ENCODE assay signal across 17 cellular contexts in genomic region chr21:27674037-27674436, GRCh38.
DNase-seq lines count a peak whose midpoint lies in the region; TF ChIP-seq lines count a peak whose summit lies in the region.
"Had no signal": no experiment of that assay in that cellular context is flagged by ENCODE, and none has a peak within 500 bp of the region (broad histone marks: within the 10 kb centered on the region; RNA-seq: fewer than 3 reads in every experiment).

No MANE protein-coding gene starts in this region.

- H3K36me3 Mint-ChIP-seq in HFFc6 (ENCODE audit: low read depth) = no peaks in the 10 kb centered on the region
- H3K36me3 Mint-ChIP-seq: IgD-negative memory B cell had no signal

- TF ChIP-seq POLR2A in esophagus muscularis mucosa (IDR thresholded peaks at IDR 0.05; ENCODE audit: low read depth) = no peak

- H3K27me3 ChIP-seq in AG04450 (ENCODE audit: control insufficient read depth, insufficient read depth, low read length) (no peaks in the 10 kb centered on the region), esophagus muscularis mucosa (no peaks in the 10 kb centered on the region), colonic mucosa (no peaks in the 10 kb centered on the region)
- H3K27me3 ChIP-seq: ovary had no signal

- no peaks in the 10 kb centered on the region for H3K27me3 Mint-ChIP-seq in HFFc6 (ENCODE audit: insufficient read depth)
- H3K27me3 Mint-ChIP-seq: central memory CD8-positive, alpha-beta T cell; IgD-negative memory B cell had no signal

- no peaks in the 10 kb centered on the region; the same call in none of the 2 replicates for H3K9me3 ChIP-seq in AG04450 (ENCODE audit: control insufficient read depth, insufficient read depth, low read length)
- no peaks in the 10 kb centered on the region for H3K9me3 ChIP-seq in esophagus muscularis mucosa
- no peaks in the 10 kb centered on the region for H3K9me3 ChIP-seq in colonic mucosa
- H3K9me3 ChIP-seq: ovary had no signal

- peaks cover 0 to 8% (median 0%) of the 10 kb centered on the region in 4 donors for H3K4me1 ChIP-seq in esophagus muscularis mucosa
- no peaks in the 10 kb centered on the region for H3K4me1 ChIP-seq in colonic mucosa

- peaks cover 21% of the 10 kb centered on the region for H3K4me1 Mint-ChIP-seq in HFFc6 (ENCODE audit: low read depth)
- H3K4me1 Mint-ChIP-seq: central memory CD8-positive, alpha-beta T cell; IgD-negative memory B cell had no signal

- H3K27ac ChIP-seq in AG04450 (ENCODE audit: low read depth, low read length) = no peak overlapping the region
- no peak overlapping the region for H3K27ac ChIP-seq in esophagus muscularis mucosa (replicated peaks in 1 of 4)
- no peak overlapping the region for H3K27ac ChIP-seq in colonic mucosa
- H3K27ac ChIP-seq: ovary had no signal

- POLR2A ChIA-PET in AG04450 (lab: Yijun Ruan, JAX) = no interaction called here

- H3K27ac Mint-ChIP-seq in HFFc6 = peak overlapping the region; percentile 72
- H3K27ac Mint-ChIP-seq: IgD-negative memory B cell had no signal

- no peak overlapping the region for H3K9ac ChIP-seq in colonic mucosa (ENCODE audit: low read depth in 2 of 2, low read length in 2 of 2)

- WGBS in esophagus muscularis mucosa = 80% methylated on average over 3 of the region's 3 CpGs

- DNase-seq in AG04450 (ENCODE audit: low read depth, low spot score) (peak; percentile 42), HFFc6 (peak; percentile 90), astrocyte of the hippocampus (ENCODE audit: low read depth, low spot score) (peak; percentile 58), hepatic stellate cell (ENCODE audit: low spot score) (peak; percentile 53), T-helper 9 cell (no peak), esophagus muscularis mucosa (ENCODE audit: extremely low spot score) (no peak), NCI-H128 (lab: John Stamatoyannopoulos, UW; ENCODE audit: unreplicated experiment) (no peak), colonic mucosa (no peak)
- DNase-seq: activated CD8-positive, alpha-beta memory T cell treated with anti-CD3 and anti-CD28 coated beads for 24 hours; activated gamma-delta T cell treated with Interleukin-2 at 50 U/mL for 16 hours; mesendoderm; NCI-H1436 treated with DMSO at 0.1 percent for 48 hours; NCI-H69; ovary; SIG-M5 had no signal

- H3K4me3 Mint-ChIP-seq in HFFc6 = 0 out of 2 replicates have a peak overlapping the region, but pooled peaks have one; percentile 4
- H3K4me3 Mint-ChIP-seq: central memory CD8-positive, alpha-beta T cell; IgD-negative memory B cell had no signal

- CTCF ChIA-PET in AG04450 (lab: Charles Lee) = no interaction called here

- no peak for TF ChIP-seq EP300 in esophagus muscularis mucosa (IDR thresholded peaks at IDR 0.05)

- intact Hi-C loops in esophagus muscularis mucosa (cut with DNase I) = no loop called here
- intact Hi-C loops in colonic mucosa (cut with DNase I) = no loop called here

- TF ChIP-seq CTCF in AG04450 (IDR thresholded peaks at IDR 0.05; ENCODE audit: low read depth, low read length) (no peak), HFFc6 (IDR thresholded peaks at IDR 0.05) (no peak), esophagus muscularis mucosa (IDR thresholded peaks at IDR 0.05) (no peak), colonic mucosa (IDR thresholded peaks at IDR 0.05) (no peak)

- no peaks in the 10 kb centered on the region for H3K9me3 Mint-ChIP-seq in HFFc6

- H3K4me3 ChIP-seq in AG04450 (ENCODE audit: low read depth, low read length) (no peak overlapping the region), esophagus muscularis mucosa (no peak overlapping the region), colonic mucosa (no peak overlapping the region)
- H3K4me3 ChIP-seq: ovary had no signal

- no peaks in the 10 kb centered on the region for H3K36me3 ChIP-seq in esophagus muscularis mucosa
- no peaks in the 10 kb centered on the region for H3K36me3 ChIP-seq in colonic mucosa
- H3K36me3 ChIP-seq: ovary had no signal

Comparison
In these comparisons a context has a peak if more than half of its experiments do, and no peak if none do; other contexts are left out.
1. DNase-seq: peak in AG04450 (single experiment), HFFc6 (single experiment), astrocyte of the hippocampus (single experiment) and hepatic stellate cell (single experiment); none in T-helper 9 cell (single experiment), esophagus muscularis mucosa (single experiment), NCI-H128 (single experiment) and colonic mucosa (single experiment).